ENCODE assay signal across 20 cellular contexts in the genomic region with DNA sequence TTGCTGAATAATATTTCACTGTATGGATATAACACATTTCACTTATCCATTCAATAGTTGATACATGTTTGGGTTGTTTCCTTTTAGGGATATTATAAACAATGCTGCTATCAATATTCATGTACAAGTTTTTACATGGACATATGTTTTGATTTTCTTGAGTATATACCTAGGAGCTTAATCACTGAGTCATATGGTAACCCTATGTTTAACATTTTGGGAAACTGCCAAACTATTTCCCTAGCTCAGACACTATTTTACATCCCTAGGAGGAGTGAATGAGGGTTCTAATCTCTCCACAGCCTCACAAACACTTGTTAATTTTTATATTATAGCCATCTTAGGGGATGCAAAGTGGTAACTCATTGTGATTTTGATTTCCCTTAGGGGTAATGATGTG.
"Had no signal": no experiment of that assay in that cellular context is flagged by ENCODE, and none has a peak within 500 bp of the region (broad histone marks: within the 10 kb centered on the region; RNA-seq: fewer than 3 reads in every experiment).

No MANE protein-coding gene starts in this region.

- FAIRE-seq: endothelial cell of umbilical vein, islet of Langerhans had no signal

- ATAC-seq: gastrocnemius medialis; heart right ventricle; mucosa of descending colon; naive thymus-derived CD8-positive, alpha-beta T cell; psoas muscle; right lobe of liver; stimulated activated memory B cell treated with anti-CD40 and anti-IgM and Interleukin-4, amounts not matched to agents 10 μg/mL and 1 μg/mL and 100 μg/mL, for 72 hours; stimulated activated naive CD8-positive, alpha-beta T cell treated with anti-CD3 and anti-CD28 coated beads, Interleukin-15, amount 100 ng/mL, for 72 hours had no signal

- H3K27me3 ChIP-seq: gastrocnemius medialis, heart right ventricle, neutrophil, right lobe of liver, testis, tibial nerve had no signal

- H3K27ac ChIP-seq: coronary artery, gastrocnemius medialis, heart right ventricle, neutrophil, psoas muscle, right lobe of liver, testis, tibial nerve had no signal

- H3K36me3 ChIP-seq: gastrocnemius medialis, heart right ventricle, neutrophil, right lobe of liver, tibial nerve had no signal

- H3K4me3 ChIP-seq: coronary artery, gastrocnemius medialis, heart right ventricle, mucosa of descending colon, psoas muscle, right lobe of liver, testis, tibial nerve had no signal

- DNase-seq: effector CD4-positive, alpha-beta T cell; endodermal cell; gastrocnemius medialis; heart right ventricle; hypothalamus; kidney glomerular epithelial cell; mucosa of descending colon; naive thymus-derived CD8-positive, alpha-beta T cell; psoas muscle; retina; right lobe of liver; stimulated activated CD4-positive, alpha-beta T cell treated with anti-CD3 and anti-CD28 coated beads, Interleukin-4, amount 100 ng/mL, for 24 hours; stimulated activated naive CD8-positive, alpha-beta T cell treated with anti-CD3 and anti-CD28 coated beads, Interleukin-15, amount 100 ng/mL, for 72 hours; testis had no signal

- H3K4me1 ChIP-seq: heart right ventricle, right lobe of liver, testis had no signal

- H3K9me3 ChIP-seq: gastrocnemius medialis, mucosa of descending colon, neutrophil, right lobe of liver, testis had no signal
